In the genomic region with DNA sequence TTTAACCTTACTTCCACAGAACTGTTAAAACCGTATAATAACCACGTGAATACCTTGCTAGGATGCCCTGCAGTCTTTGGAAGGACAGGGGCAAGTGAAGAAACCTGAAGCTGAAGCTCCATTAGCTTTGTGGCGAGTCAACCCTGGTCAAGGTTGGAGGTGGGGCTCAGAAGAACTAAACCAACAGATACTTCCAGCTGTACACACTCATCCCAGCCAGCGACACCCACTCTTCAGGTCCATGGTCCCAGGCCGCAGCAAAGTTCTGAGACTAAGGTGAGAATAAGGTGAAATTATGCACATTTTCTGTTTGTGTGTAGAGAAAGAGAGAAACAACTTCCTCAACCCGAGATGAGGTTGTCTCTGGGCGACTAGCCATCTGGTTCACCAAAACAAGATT, we compare ENCODE assay signal across 8 cellular contexts.
"Had no signal": no experiment of that assay in that cellular context is flagged by ENCODE, and none has a peak within 500 bp of the region (broad histone marks: within the 10 kb centered on the region; RNA-seq: fewer than 3 reads in every experiment).

No MANE protein-coding gene starts in this region.

- H3K9me3 Mint-ChIP-seq: GM23338, H9, IgD-negative memory B cell had no signal

- H3K36me3 Mint-ChIP-seq: IgD-negative memory B cell had no signal

- H3K27ac Mint-ChIP-seq: GM23338, H9, IgD-negative memory B cell had no signal

- H3K4me3 ChIP-seq: GM23338 had no signal

- H3K27ac ChIP-seq: HL-60, KMS-11 had no signal

- DNase-seq: HCEC 1CT, KBM-7 had no signal

- H3K4me1 Mint-ChIP-seq: IgD-negative memory B cell had no signal

- H3K9ac ChIP-seq: KMS-11 had no signal

- ATAC-seq: GM23338, HepG2 had no signal

- H2AFZ ChIP-seq: GM23338 had no signal

- H3K4me3 Mint-ChIP-seq: GM23338, H9, IgD-negative memory B cell had no signal

- H3K4me2 ChIP-seq: GM23338, KMS-11 had no signal
